Comparison of ENCODE assay signal across 2 cellular contexts in the genomic region with DNA sequence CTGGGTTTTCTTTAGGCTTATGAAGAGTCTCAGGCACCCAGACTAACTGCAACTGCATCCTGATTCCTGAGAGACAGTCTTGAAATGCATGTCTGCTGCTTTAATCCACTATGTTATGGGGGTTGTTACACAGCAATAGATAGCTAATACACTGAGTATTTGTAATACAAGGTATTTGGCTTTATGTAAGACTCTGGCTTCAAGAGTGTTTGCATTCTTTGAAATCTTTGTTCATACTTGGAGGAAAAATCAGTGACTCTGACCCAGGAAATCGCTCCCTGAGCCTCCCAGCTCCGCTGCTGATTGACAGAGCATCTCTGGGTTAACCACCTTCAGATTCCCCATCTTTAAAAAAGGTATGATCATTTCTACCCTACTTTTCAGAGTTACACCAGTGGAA.
TF ChIP-seq lines count a peak whose summit lies in the region.

No MANE protein-coding gene starts in this region.

TF ChIP-seq in HepG2, 621 proteins besides CTCF, POLR2A, EP300 and RAD21:
- TF ChIP-seq, protein P1, sequence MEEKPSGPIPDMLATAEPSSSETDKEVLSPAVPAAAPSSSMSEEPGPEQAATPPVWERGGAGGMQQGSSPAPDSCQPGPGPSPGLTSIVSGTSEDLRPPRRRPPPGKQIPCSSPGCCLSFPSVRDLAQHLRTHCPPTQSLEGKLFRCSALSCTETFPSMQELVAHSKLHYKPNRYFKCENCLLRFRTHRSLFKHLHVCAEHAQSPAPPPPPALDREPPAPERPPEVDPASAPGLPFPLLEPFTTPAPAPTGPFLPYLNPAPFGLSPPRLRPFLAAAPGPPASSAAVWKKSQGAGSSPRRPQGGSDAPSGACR (CRISPR knock-in tag; IDR thresholded peaks at IDR 0.05), result no peak
- TF ChIP-seq, protein P2, sequence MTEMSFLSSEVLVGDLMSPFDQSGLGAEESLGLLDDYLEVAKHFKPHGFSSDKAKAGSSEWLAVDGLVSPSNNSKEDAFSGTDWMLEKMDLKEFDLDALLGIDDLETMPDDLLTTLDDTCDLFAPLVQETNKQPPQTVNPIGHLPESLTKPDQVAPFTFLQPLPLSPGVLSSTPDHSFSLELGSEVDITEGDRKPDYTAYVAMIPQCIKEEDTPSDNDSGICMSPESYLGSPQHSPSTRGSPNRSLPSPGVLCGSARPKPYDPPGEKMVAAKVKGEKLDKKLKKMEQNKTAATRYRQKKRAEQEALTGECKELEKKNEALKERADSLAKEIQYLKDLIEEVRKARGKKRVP (CRISPR knock-in tag; IDR thresholded peaks at IDR 0.05), result no peak
- TF ChIP-seq ZNF543 (CRISPR knock-in tag; IDR thresholded peaks at IDR 0.05) (no peak), EHMT2 (IDR thresholded peaks at IDR 0.05; ENCODE audit: borderline replicate concordance, low read depth, low read length) (no peak), TOPORS (CRISPR knock-in tag; IDR thresholded peaks at IDR 0.05) (no peak), ZNF432 (CRISPR knock-in tag; IDR thresholded peaks at IDR 0.05; ENCODE audit: borderline replicate concordance) (no peak), ZNF589 (CRISPR knock-in tag; conservative IDR thresholded peaks at IDR 0.05) (no peak), ZNF878 (CRISPR knock-in tag; IDR thresholded peaks at IDR 0.05) (no peak), SNAPC2 (CRISPR knock-in tag; IDR thresholded peaks at IDR 0.05) (no peak), ZNF235 (CRISPR knock-in tag; IDR thresholded peaks at IDR 0.05; ENCODE audit: borderline replicate concordance) (no peak), ZNF354B (CRISPR knock-in tag; IDR thresholded peaks at IDR 0.05) (no peak), TCF7L2 (IDR thresholded peaks at IDR 0.05; ENCODE audit: low read depth, low read length) (no peak)

TF ChIP-seq in endothelial cell of umbilical vein, 7 proteins besides CTCF, POLR2A, EP300 and RAD21:
- TF ChIP-seq FOS (IDR thresholded peaks at IDR 0.05; ENCODE audit: borderline replicate concordance, insufficient read depth, low read length) (no peak), GATA2 (IDR thresholded peaks at IDR 0.05; ENCODE audit: insufficient read depth, insufficient read length, low read depth, low read length) (no peak), EZH2 (IDR thresholded peaks at IDR 0.05; ENCODE audit: borderline replicate concordance, low read depth, low read length, severe bottlenecking) (no peak)
- TF ChIP-seq, protein P3, sequence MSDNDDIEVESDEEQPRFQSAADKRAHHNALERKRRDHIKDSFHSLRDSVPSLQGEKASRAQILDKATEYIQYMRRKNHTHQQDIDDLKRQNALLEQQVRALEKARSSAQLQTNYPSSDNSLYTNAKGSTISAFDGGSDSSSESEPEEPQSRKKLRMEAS (IDR thresholded peaks at IDR 0.05; ENCODE audit: insufficient read depth, insufficient read length), result no peak
